31 cellular contexts compared by ENCODE assay signal in the genomic region with DNA sequence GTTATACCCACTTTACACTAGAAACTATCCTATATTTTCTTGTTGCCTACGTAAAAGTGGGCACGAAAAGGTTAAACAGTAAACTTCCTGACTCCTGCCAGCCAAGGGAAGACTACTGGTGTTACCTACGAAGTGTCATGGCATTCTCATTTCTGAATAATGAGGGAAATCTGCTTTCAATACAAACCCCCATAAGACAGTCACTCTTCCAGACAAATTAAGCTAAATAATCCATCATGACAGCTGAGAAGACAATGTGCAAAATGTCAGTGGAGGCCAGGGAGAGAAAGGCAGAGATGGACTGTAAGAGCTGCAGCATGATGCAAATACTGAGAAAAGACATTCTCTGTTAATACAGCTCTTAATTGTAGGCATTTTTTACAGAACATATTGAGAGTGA.
"Had no signal": no experiment of that assay in that cellular context is flagged by ENCODE, and none has a peak within 500 bp of the region (broad histone marks: within the 10 kb centered on the region; RNA-seq: fewer than 3 reads in every experiment).

No MANE protein-coding gene starts in this region.

- H3K27ac ChIP-seq: adrenal gland, body of pancreas, esophagus muscularis mucosa, foreskin keratinocyte had no signal

- H3K9me3 Mint-ChIP-seq: activated CD4-positive, alpha-beta memory T cell treated with anti-CD3 and anti-CD28 coated beads for 36 hours; activated CD4-positive, alpha-beta T cell treated with anti-CD3 and anti-CD28 coated beads, Interleukin-2, amount 10 ng/mL, durations not matched to agents 24 days and 14 days; activated naive CD4-positive, alpha-beta T cell treated with anti-CD3 and anti-CD28 coated beads for 36 hours; activated naive CD4-positive, alpha-beta T cell treated with anti-CD3 and anti-CD28 coated beads, Interleukin-2, amount 50 U/mL, for 24 hours; activated naive CD8-positive, alpha-beta T cell treated with anti-CD3 and anti-CD28 coated beads for 36 hours; activated naive CD8-positive, alpha-beta T cell treated with anti-CD3 and anti-CD28 coated beads, Interleukin-2, amount 50 U/mL, for 24 hours; activated T-helper 1 cell treated with anti-CD3 and anti-CD28 coated beads, Interleukin-12 subunit alpha, Interleukin-12 subunit beta, Interleukin-2, Interleukin-4 antibody, amounts not matched to agents 30 ng/mL and 10 ng/mL and 1 ng/mL, durations not matched to agents 14 hours and 24 hours and 36 hours; activated T-helper 2 cell treated with anti-CD3 and anti-CD28 coated beads, Interferon-gamma antibody, Interleukin-2, Interleukin-4, amounts not matched to agents 10 μg/mL and 5 μg/mL and 100 μg/mL, durations not matched to agents 14 hours and 24 hours and 36 hours; effector memory CD8-positive, alpha-beta T cell had no signal

- H3K27ac Mint-ChIP-seq: activated CD4-positive, alpha-beta memory T cell treated with anti-CD3 and anti-CD28 coated beads for 36 hours; activated CD4-positive, alpha-beta T cell treated with anti-CD3 and anti-CD28 coated beads for 36 hours; activated CD4-positive, alpha-beta T cell treated with anti-CD3 and anti-CD28 coated beads, Interleukin-2, amount 10 ng/mL, durations not matched to agents 24 days and 14 days; activated CD8-positive, alpha-beta memory T cell treated with anti-CD3 and anti-CD28 coated beads, Interleukin-2, amount 10 ng/mL, durations not matched to agents 7 days and 5 days; activated CD8-positive, alpha-beta T cell treated with anti-CD3 and anti-CD28 coated beads, Interleukin-2, amount 10 ng/mL, durations not matched to agents 7 days and 5 days; activated naive CD4-positive, alpha-beta T cell treated with anti-CD3 and anti-CD28 coated beads for 36 hours; activated naive CD4-positive, alpha-beta T cell treated with anti-CD3 and anti-CD28 coated beads, Interleukin-2, amount 50 U/mL, for 24 hours; activated naive CD8-positive, alpha-beta T cell treated with anti-CD3 and anti-CD28 coated beads for 36 hours; activated naive CD8-positive, alpha-beta T cell treated with anti-CD3 and anti-CD28 coated beads, Interleukin-2, amount 50 U/mL, for 24 hours; activated T-helper 1 cell treated with anti-CD3 and anti-CD28 coated beads, Interleukin-12 subunit alpha, Interleukin-12 subunit beta, Interleukin-2, Interleukin-4 antibody, amounts not matched to agents 30 ng/mL and 10 ng/mL and 1 ng/mL, durations not matched to agents 14 hours and 24 hours and 36 hours; activated T-helper 2 cell treated with anti-CD3 and anti-CD28 coated beads, Interferon-gamma antibody, Interleukin-2, Interleukin-4, amounts not matched to agents 10 μg/mL and 5 μg/mL and 100 μg/mL, durations not matched to agents 14 hours and 24 hours and 36 hours; effector memory CD8-positive, alpha-beta T cell had no signal

- H3K4me1 ChIP-seq: adrenal gland, body of pancreas had no signal

- H3K36me3 Mint-ChIP-seq: activated CD4-positive, alpha-beta memory T cell treated with anti-CD3 and anti-CD28 coated beads for 36 hours; activated CD8-positive, alpha-beta memory T cell treated with anti-CD3 and anti-CD28 coated beads, Interleukin-2, amount 10 ng/mL, durations not matched to agents 7 days and 5 days; activated naive CD4-positive, alpha-beta T cell treated with anti-CD3 and anti-CD28 coated beads, Interleukin-2, amount 50 U/mL, for 24 hours; activated naive CD8-positive, alpha-beta T cell treated with anti-CD3 and anti-CD28 coated beads for 36 hours had no signal

- H3K4me3 ChIP-seq: adrenal gland, body of pancreas, esophagus muscularis mucosa, gastroesophageal sphincter had no signal

- ATAC-seq: activated CD4-positive, alpha-beta T cell treated with anti-CD3 and anti-CD28 coated beads for 36 hours; activated CD8-positive, alpha-beta memory T cell treated with anti-CD3 and anti-CD28 coated beads, Interleukin-2, amount 10 ng/mL, durations not matched to agents 7 days and 5 days; activated CD8-positive, alpha-beta T cell treated with anti-CD3 and anti-CD28 coated beads, Interleukin-2, amount 10 ng/mL, durations not matched to agents 7 days and 5 days; activated naive CD8-positive, alpha-beta T cell treated with anti-CD3 and anti-CD28 coated beads, Interleukin-2, amount 50 U/mL, for 24 hours; body of pancreas; effector memory CD8-positive, alpha-beta T cell; gastroesophageal sphincter had no signal

- H3K36me3 ChIP-seq: adrenal gland, esophagus muscularis mucosa, gastroesophageal sphincter had no signal

- H3K4me3 Mint-ChIP-seq: activated CD4-positive, alpha-beta memory T cell treated with anti-CD3 and anti-CD28 coated beads for 36 hours; activated CD4-positive, alpha-beta T cell treated with anti-CD3 and anti-CD28 coated beads for 36 hours; activated CD4-positive, alpha-beta T cell treated with anti-CD3 and anti-CD28 coated beads, Interleukin-2, amount 10 ng/mL, durations not matched to agents 24 days and 14 days; activated CD8-positive, alpha-beta memory T cell treated with anti-CD3 and anti-CD28 coated beads, Interleukin-2, amount 10 ng/mL, durations not matched to agents 7 days and 5 days; activated CD8-positive, alpha-beta T cell treated with anti-CD3 and anti-CD28 coated beads, Interleukin-2, amount 10 ng/mL, durations not matched to agents 7 days and 5 days; activated naive CD4-positive, alpha-beta T cell treated with anti-CD3 and anti-CD28 coated beads for 36 hours; activated naive CD4-positive, alpha-beta T cell treated with anti-CD3 and anti-CD28 coated beads, Interleukin-2, amount 50 U/mL, for 24 hours; activated naive CD8-positive, alpha-beta T cell treated with anti-CD3 and anti-CD28 coated beads for 36 hours; activated naive CD8-positive, alpha-beta T cell treated with anti-CD3 and anti-CD28 coated beads, Interleukin-2, amount 50 U/mL, for 24 hours; activated T-helper 1 cell treated with anti-CD3 and anti-CD28 coated beads, Interleukin-12 subunit alpha, Interleukin-12 subunit beta, Interleukin-2, Interleukin-4 antibody, amounts not matched to agents 30 ng/mL and 10 ng/mL and 1 ng/mL, durations not matched to agents 14 hours and 24 hours and 36 hours; effector memory CD8-positive, alpha-beta T cell had no signal

- H3K9me3 ChIP-seq: adrenal gland, body of pancreas, esophagus muscularis mucosa, gastroesophageal sphincter had no signal

- H3K4me1 Mint-ChIP-seq: activated CD4-positive, alpha-beta T cell treated with anti-CD3 and anti-CD28 coated beads for 36 hours; activated CD4-positive, alpha-beta T cell treated with anti-CD3 and anti-CD28 coated beads, Interleukin-2, amount 10 ng/mL, durations not matched to agents 24 days and 14 days; activated CD8-positive, alpha-beta memory T cell treated with anti-CD3 and anti-CD28 coated beads, Interleukin-2, amount 10 ng/mL, durations not matched to agents 7 days and 5 days; activated naive CD4-positive, alpha-beta T cell treated with anti-CD3 and anti-CD28 coated beads, Interleukin-2, amount 50 U/mL, for 24 hours; activated naive CD8-positive, alpha-beta T cell treated with anti-CD3 and anti-CD28 coated beads for 36 hours; activated naive CD8-positive, alpha-beta T cell treated with anti-CD3 and anti-CD28 coated beads, Interleukin-2, amount 50 U/mL, for 24 hours had no signal

- DNase-seq: activated CD4-positive, alpha-beta memory T cell treated with anti-CD3 and anti-CD28 coated beads for 36 hours; activated CD4-positive, alpha-beta T cell treated with anti-CD3 and anti-CD28 coated beads for 36 hours; activated CD4-positive, alpha-beta T cell treated with anti-CD3 and anti-CD28 coated beads, Interleukin-2, amount 10 ng/mL, durations not matched to agents 24 days and 14 days; activated CD4-positive, CD25-positive, alpha-beta regulatory T cell; activated CD4-positive, CD25-positive, alpha-beta regulatory T cell treated with anti-CD3 and anti-CD28 coated beads, Interleukin-2, amount 50 U/mL, for 72 hours; activated CD8-positive, alpha-beta memory T cell treated with anti-CD3 and anti-CD28 coated beads, Interleukin-2, amount 10 ng/mL, durations not matched to agents 7 days and 5 days; activated CD8-positive, alpha-beta memory T cell treated with anti-CD3 and anti-CD28 coated beads, Interleukin-2, amount 50 U/mL, for 4 hours; activated CD8-positive, alpha-beta T cell treated with anti-CD3 and anti-CD28 coated beads, Interleukin-2, amount 10 ng/mL, durations not matched to agents 7 days and 5 days; activated effector memory CD4-positive, alpha-beta T cell treated with anti-CD3 and anti-CD28 coated beads, Interleukin-2, amount 50 U/mL, for 16 hours; activated naive CD4-positive, alpha-beta T cell treated with anti-CD3 and anti-CD28 coated beads for 36 hours; activated naive CD8-positive, alpha-beta T cell treated with anti-CD3 and anti-CD28 coated beads for 36 hours; activated naive CD8-positive, alpha-beta T cell treated with anti-CD3 and anti-CD28 coated beads, Interleukin-2, amount 50 U/mL, for 24 hours; activated T-cell treated with anti-CD3 and anti-CD28 coated beads, Interleukin-2, amount 50 U/mL, for 1 hour; activated T-cell treated with anti-CD3 and anti-CD28 coated beads, Interleukin-2, amount 50 U/mL, for 48 hours; adrenal gland; amygdala; aorta; body of pancreas; caudate nucleus; cortex of kidney; dermis blood vessel endothelial cell; effector CD4-positive, alpha-beta T cell; effector memory CD8-positive, alpha-beta T cell; erythroblast; T-helper 2 cell had no signal

- H3K27me3 ChIP-seq: adrenal gland, body of pancreas, esophagus muscularis mucosa, foreskin keratinocyte, gastroesophageal sphincter had no signal
